10 cellular contexts compared by ENCODE assay signal in the genomic region with DNA sequence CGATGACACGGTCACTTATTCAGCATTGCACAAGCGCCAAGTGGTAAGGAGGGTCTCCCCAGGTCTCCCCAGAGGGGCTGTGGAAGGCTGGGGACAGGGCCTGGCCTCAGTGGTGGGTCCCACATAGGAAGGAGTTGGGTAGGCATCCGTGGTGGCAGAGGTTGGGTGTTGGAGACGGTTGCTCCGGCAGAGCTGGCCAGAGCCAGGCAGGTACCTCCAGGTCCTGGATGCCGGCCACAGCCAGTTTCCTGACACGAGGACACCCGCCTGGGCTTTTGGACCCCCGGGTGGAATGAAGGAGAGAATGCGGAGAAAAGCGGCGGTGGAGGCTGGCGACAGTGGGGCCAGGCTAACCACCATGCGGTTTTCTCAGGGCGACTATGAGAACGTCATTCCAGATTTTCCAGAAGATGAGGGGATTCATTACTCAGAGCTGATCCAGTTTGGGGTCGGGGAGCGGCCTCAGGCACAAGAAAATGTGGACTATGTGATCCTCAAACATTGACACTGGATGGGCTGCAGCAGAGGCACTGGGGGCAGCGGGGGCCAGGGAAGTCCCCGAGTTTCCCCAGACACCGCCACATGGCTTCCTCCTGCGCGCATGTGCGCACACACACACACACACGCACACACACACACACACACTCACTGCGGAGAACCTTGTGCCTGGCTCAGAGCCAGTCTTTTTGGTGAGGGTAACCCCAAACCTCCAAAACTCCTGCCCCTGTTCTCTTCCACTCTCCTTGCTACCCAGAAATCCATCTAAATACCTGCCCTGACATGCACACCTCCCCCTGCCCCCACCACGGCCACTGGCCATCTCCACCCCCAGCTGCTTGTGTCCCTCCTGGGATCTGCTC. TPM values are rescaled to one million over a fixed set of nuclear protein-coding genes. Genes with fewer than 3 reads are reported as not detected.
DNase-seq lines count a peak whose midpoint lies in the region; ATAC-seq and TF ChIP-seq lines count a peak whose summit lies in the region.
"Had no signal": no experiment of that assay in that cellular context is flagged by ENCODE, and none has a peak within 500 bp of the region (broad histone marks: within the 10 kb centered on the region; RNA-seq: fewer than 3 reads in every experiment).

No MANE protein-coding gene starts in this region.

- H3K4me1 Mint-ChIP-seq in activated naive CD4-positive, alpha-beta T cell treated with anti-CD3 and anti-CD28 coated beads, Interleukin-2, amount 10 ng/mL, durations not matched to agents 7 days and 5 days = peaks cover 33% of the 10 kb centered on the region

- H3K9me3 ChIP-seq in Peyer's patch = no peaks in the 10 kb centered on the region

- peaks cover 94% of the 10 kb centered on the region for H3K27me3 Mint-ChIP-seq in activated naive CD4-positive, alpha-beta T cell treated with anti-CD3 and anti-CD28 coated beads, Interleukin-2, amount 10 ng/mL, durations not matched to agents 7 days and 5 days

- TF ChIP-seq CTCF in GM10266 (IDR thresholded peaks at IDR 0.05; ENCODE audit: control insufficient read depth, insufficient read depth, low read depth, missing control alignments) (no peak), Peyer's patch (IDR thresholded peaks at IDR 0.05) (no peak)

- TF ChIP-seq POLR2A in Peyer's patch (IDR thresholded peaks at IDR 0.05) = no peak

- H3K27ac Mint-ChIP-seq in activated naive CD4-positive, alpha-beta T cell treated with anti-CD3 and anti-CD28 coated beads, Interleukin-2, amount 10 ng/mL, durations not matched to agents 7 days and 5 days = peak overlapping the region; percentile 31

- CTCF ChIA-PET in activated naive CD4-positive, alpha-beta T cell treated with anti-CD3 and anti-CD28 coated beads, Interleukin-2, amount 10 ng/mL, durations not matched to agents 7 days and 5 days (lab: Charles Lee) = interaction anchor here (1.0 to 2.2 kb wide), 6 partner anchors 39 to 204 kb away, joined by 3 to 5 read pairs (median 5); partner anchors contain the start of gene FXYD5

- no peaks in the 10 kb centered on the region for H3K36me3 Mint-ChIP-seq in activated naive CD4-positive, alpha-beta T cell treated with anti-CD3 and anti-CD28 coated beads, Interleukin-2, amount 10 ng/mL, durations not matched to agents 7 days and 5 days

- no peaks in the 10 kb centered on the region for H3K36me3 ChIP-seq in Peyer's patch

- no peaks in the 10 kb centered on the region for H3K27me3 ChIP-seq in Peyer's patch

- DNase-seq in GM10266 (ENCODE audit: extremely low spot score) (peak; percentile 69), Peyer's patch (peak; percentile 46 to 90 (median 76)), amniotic stem cell (lab: John Stamatoyannopoulos, UW) (no peak), A172 (ENCODE audit: low spot score) (no peak), HuH-7 (ENCODE audit: low spot score) (no peak)
- DNase-seq in activated naive CD4-positive, alpha-beta T cell treated with anti-CD3 and anti-CD28 coated beads, Interleukin-2, amount 10 ng/mL, durations not matched to agents 7 days and 5 days = peak; percentile 76
- peak; percentile 64 to 65 for DNase-seq in stimulated activated CD4-positive, alpha-beta T cell treated with anti-CD3 and anti-CD28 coated beads, Interleukin-15, amount 100 ng/mL, for 48 hours (ENCODE audit: low read depth in 2 of 2)

- no peaks in the 10 kb centered on the region for H3K9me3 Mint-ChIP-seq in activated naive CD4-positive, alpha-beta T cell treated with anti-CD3 and anti-CD28 coated beads, Interleukin-2, amount 10 ng/mL, durations not matched to agents 7 days and 5 days

- H3K4me3 ChIP-seq in Peyer's patch = peak overlapping the region in 1 of 4 donors; percentile 3
- H3K4me3 ChIP-seq: skin epidermis had no signal

- peaks cover 0 to 27% (median 9%) of the 10 kb centered on the region in 4 donors for H3K4me1 ChIP-seq in Peyer's patch

- no peak for ATAC-seq in GM18870 (IDR thresholded peaks at IDR 0.05; ENCODE audit: unreplicated experiment)

- H3K27ac ChIP-seq in Peyer's patch = peak overlapping the region in 3 of 4 donors; percentile 8 to 77 (median 57)

- H3K4me3 Mint-ChIP-seq in activated naive CD4-positive, alpha-beta T cell treated with anti-CD3 and anti-CD28 coated beads, Interleukin-2, amount 10 ng/mL, durations not matched to agents 7 days and 5 days = peak overlapping the region; percentile 4

RNA-seq across cellular contexts. Expression of gene FFAR1, which starts 1.3 kb away (rescaled TPM):
- 1 to 10 TPM in 1 of 4 donors, under 1 TPM in 1, not detected in 2; 0.66 to 1.6 TPM for total RNA-seq in Peyer's patch
- total RNA-seq in A172 (2014; rRNA removed; shearing (Covaris generic)) = not detected in 2 replicates
- total RNA-seq: NCI-H460 had no signal

RNA-seq across cellular contexts. Expression of gene FFAR3, which starts 11.8 kb away (rescaled TPM):
- 1 to 10 TPM in 1 of 4 donors, not detected in 3; 1.1 TPM for total RNA-seq in Peyer's patch
- total RNA-seq in A172 (2014; rRNA removed; shearing (Covaris generic)) = not detected in 2 replicates
- total RNA-seq: NCI-H460 had no signal

RNA-seq across cellular contexts. Expression of gene CD22, which starts 17.4 kb away (rescaled TPM):
- 100 to 1,000 TPM in 1 of 4 donors, 10 to 100 TPM in 2, not detected in 1; 10.9 to 207 (median 15.7) TPM for total RNA-seq in Peyer's patch
- total RNA-seq in A172 (2014; rRNA removed; shearing (Covaris generic)) = 3.4 and 7.6 TPM in 2 replicates
- total RNA-seq: NCI-H460 had no signal

RNA-seq across cellular contexts. Expression of gene GPR42, which starts 24.4 kb away (rescaled TPM):
- total RNA-seq in Peyer's patch = under 1 TPM in 1 of 4 donors, not detected in 3; 0.70 TPM
- not detected in 2 replicates for total RNA-seq in A172 (2014; rRNA removed; shearing (Covaris generic))
- total RNA-seq: NCI-H460 had no signal

RNA-seq across cellular contexts. Expression of gene MAG, which starts 54.5 kb away (rescaled TPM):
- total RNA-seq in Peyer's patch = 1 to 10 TPM in 1 of 4 donors, not detected in 3; 3.8 TPM
- not detected in 2 replicates for total RNA-seq in A172 (2014; rRNA removed; shearing (Covaris generic))
- total RNA-seq: NCI-H460 had no signal

Comparison
In these comparisons a context has a peak if more than half of its experiments do, and no peak if none do; other contexts are left out.
1. DNase-seq: peak in GM10266 (single experiment), Peyer's patch (3 of 3), activated naive CD4-positive, alpha-beta T cell treated with anti-CD3 and anti-CD28 coated beads, Interleukin-2, amount 10 ng/mL, durations not matched to agents 7 days and 5 days (single experiment) and stimulated activated CD4-positive, alpha-beta T cell treated with anti-CD3 and anti-CD28 coated beads, Interleukin-15, amount 100 ng/mL, for 48 hours (2 of 2); none in amniotic stem cell (single experiment), A172 (single experiment) and HuH-7 (single experiment).